8 cellular contexts compared by ENCODE assay signal in genomic region chr1:93878889-93879586, GRCh38. TPM values are rescaled to one million over a fixed set of nuclear protein-coding genes. Genes with fewer than 3 reads are reported as not detected.
A peak's percentile ranks its signal among the peaks of the same experiment; 100 is the strongest.
DNase-seq lines count a peak whose midpoint lies in the region; ATAC-seq and TF ChIP-seq lines count a peak whose summit lies in the region.

Gene DNTTIP2 (minus strand): TSS chr1:93879206. CDS start chr1:93879148, 58 bp downstream.

- H3K79me2 ChIP-seq in SU-DHL-6 (ENCODE audit: insufficient read depth, low read length), result peaks cover 31% of the 10 kb centered on the region

- peaks cover 10% of the 10 kb centered on the region; the same call in 1 of the 2 replicates for H3F3A ChIP-seq in SU-DHL-6 (ENCODE audit: insufficient read depth)

- H3K36me3 ChIP-seq in SU-DHL-6 (ENCODE audit: low read length) (peaks cover 15% of the 10 kb centered on the region), ovary (no peaks in the 10 kb centered on the region), thyroid gland (peaks cover 21 to 24% of the 10 kb centered on the region in 2 donors)

- H3K27me3 Mint-ChIP-seq in activated naive CD8-positive, alpha-beta T cell treated with anti-CD3 and anti-CD28 coated beads, Interleukin-2, amount 10 ng/mL, durations not matched to agents 7 days and 5 days, result no peaks in the 10 kb centered on the region

- H3K27ac ChIP-seq in SU-DHL-6 (ENCODE audit: low read depth, low read length) (peak within 1 kb of the TSS; percentile 55), ovary (peak within 1 kb of the TSS; percentile 83 to 89), thyroid gland (peak within 1 kb of the TSS; percentile 86 to 98 (median 95))

- no peaks in the 10 kb centered on the region for H3K9me3 ChIP-seq in SU-DHL-6 (ENCODE audit: insufficient read depth, low read length)
- no peaks in the 10 kb centered on the region for H3K9me3 ChIP-seq in ovary
- no peaks in the 10 kb centered on the region for H3K9me3 ChIP-seq in thyroid gland

- peak within 1 kb of the TSS; percentile 77 for H3K9ac ChIP-seq in SU-DHL-6 (ENCODE audit: low read length)

- TF ChIP-seq EP300 in ovary (IDR thresholded peaks at IDR 0.05), result no peak

- peak within 1 kb of the TSS; percentile 70 for H3K4me3 ChIP-seq in SU-DHL-6 (ENCODE audit: insufficient read depth, low read length, poor library complexity, severe bottlenecking)
- H3K4me3 ChIP-seq in ovary, result peak within 1 kb of the TSS; percentile 91
- H3K4me3 ChIP-seq in thyroid gland (replicated peaks in 1 of 3), result peak within 1 kb of the TSS; percentile 72 to 94 (median 74)

- no peaks in the 10 kb centered on the region for H3K9me2 ChIP-seq in SU-DHL-6 (replicated peaks; ENCODE audit: insufficient read depth, low read length)

- H3K27ac Mint-ChIP-seq in activated naive CD8-positive, alpha-beta T cell treated with anti-CD3 and anti-CD28 coated beads, Interleukin-2, amount 10 ng/mL, durations not matched to agents 7 days and 5 days, result peak within 1 kb of the TSS; percentile 97

- peaks cover 24% of the 10 kb centered on the region for H3K36me3 Mint-ChIP-seq in activated naive CD8-positive, alpha-beta T cell treated with anti-CD3 and anti-CD28 coated beads, Interleukin-2, amount 10 ng/mL, durations not matched to agents 7 days and 5 days

- peaks cover 24% of the 10 kb centered on the region for H3K4me1 Mint-ChIP-seq in activated naive CD8-positive, alpha-beta T cell treated with anti-CD3 and anti-CD28 coated beads, Interleukin-2, amount 10 ng/mL, durations not matched to agents 7 days and 5 days

- no peaks in the 10 kb centered on the region for H3K9me3 Mint-ChIP-seq in activated naive CD8-positive, alpha-beta T cell treated with anti-CD3 and anti-CD28 coated beads, Interleukin-2, amount 10 ng/mL, durations not matched to agents 7 days and 5 days

- H2AFZ ChIP-seq in SU-DHL-6 (ENCODE audit: low read depth, low read length, severe bottlenecking), result peak within 1 kb of the TSS; percentile 27

- DNase-seq in GM10266 (ENCODE audit: extremely low spot score) (peak; percentile 86), NCI-H1105 (lab: John Stamatoyannopoulos, UW) (peak; percentile 95), head of caudate nucleus (peak; percentile 87 to 97 (median 94)), ovary (peak; percentile 88 to 94 (median 90)), thyroid gland (peak; percentile 92 to 94)
- DNase-seq in activated naive CD8-positive, alpha-beta T cell treated with anti-CD3 and anti-CD28 coated beads, Interleukin-2, amount 10 ng/mL, durations not matched to agents 7 days and 5 days, result peak; percentile 87

- H3K4me3 Mint-ChIP-seq in activated naive CD8-positive, alpha-beta T cell treated with anti-CD3 and anti-CD28 coated beads, Interleukin-2, amount 10 ng/mL, durations not matched to agents 7 days and 5 days, result peak within 1 kb of the TSS; percentile 93

- peaks cover 14% of the 10 kb centered on the region; the same call in 1 of the 2 replicates for H4K20me1 ChIP-seq in SU-DHL-6 (ENCODE audit: low read depth, low read length)

- H3K27me3 ChIP-seq in SU-DHL-6 (ENCODE audit: low read length) (no peaks in the 10 kb centered on the region), ovary (no peaks in the 10 kb centered on the region), thyroid gland (no peaks in the 10 kb centered on the region)

- TF ChIP-seq CTCF in GM10266 (IDR thresholded peaks at IDR 0.05; ENCODE audit: control insufficient read depth, insufficient read depth, low read depth, missing control alignments) (no peak), SU-DHL-6 (IDR thresholded peaks at IDR 0.05; ENCODE audit: insufficient read depth, low read length, poor library complexity, severe bottlenecking) (no peak), ovary (IDR thresholded peaks at IDR 0.05) (peak in 1 of 3 donors; percentile 8), thyroid gland (IDR thresholded peaks at IDR 0.05) (no peak)

- 0% methylated on average over 48 to 50 of the region's 50 CpGs for WGBS in ovary, 3 donors
- WGBS in thyroid gland, 2 donors, result 1 to 2% methylated on average over 32 to 42 of the region's 50 CpGs

- ATAC-seq in HG02623 (IDR thresholded peaks at IDR 0.05; ENCODE audit: unreplicated experiment), result peak; percentile 96
- peak; percentile 94 for ATAC-seq in activated naive CD8-positive, alpha-beta T cell treated with anti-CD3 and anti-CD28 coated beads, Interleukin-2, amount 10 ng/mL, durations not matched to agents 7 days and 5 days (ENCODE audit: low read depth)

- H3K4me2 ChIP-seq in SU-DHL-6 (ENCODE audit: low read depth, low read length, poor library complexity, severe bottlenecking), result peak within 1 kb of the TSS; percentile 88

- TF ChIP-seq POLR2A in ovary (IDR thresholded peaks at IDR 0.05) (peak; percentile 89), thyroid gland (IDR thresholded peaks at IDR 0.05) (peak; percentile 7 to 94)

- H3K4me1 ChIP-seq in ovary (ENCODE audit: insufficient read depth) (no peaks in the 10 kb centered on the region), thyroid gland (peaks cover 9 to 11% of the 10 kb centered on the region in 2 donors)

- POLR2A ChIA-PET in activated naive CD8-positive, alpha-beta T cell treated with anti-CD3 and anti-CD28 coated beads, Interleukin-2, amount 10 ng/mL, durations not matched to agents 7 days and 5 days (lab: Charles Lee), result interaction anchor here (0.8 to 2.1 kb wide), 9 partner anchors 9 to 700 kb away, joined by 3 to 21 read pairs (median 4); partner anchors contain the start of genes DR1 and GCLM

- intact Hi-C loops in head of caudate nucleus (cut with DNase I) (no loop called here), ovary (cut with DNase I) (loop anchor here in 1 of 4 donors (2.0 kb wide), 1 partner anchor 30 kb away; the partner anchor contains the start of gene GCLM), thyroid gland (cut with DNase I) (no loop called here)

RNA-seq across cellular contexts. Expression of gene DNTTIP2, which starts in this region (rescaled TPM):
- 10 to 100 TPM; 55.1 to 61.3 TPM for total RNA-seq in activated naive CD8-positive, alpha-beta T cell treated with anti-CD3 and anti-CD28 coated beads, Interleukin-2, amount 10 ng/mL, durations not matched to agents 7 days and 5 days
- total RNA-seq in ovary (10 to 100 TPM; 17.8 to 60.0 (median 42.0) TPM), thyroid gland (10 to 100 TPM; 21.9 to 32.0 (median 27.2) TPM)
- polyA plus RNA-seq in ovary, result 10 to 100 TPM; 25.7 to 27.9 TPM

Comparison
In these comparisons a context has a peak if more than half of its experiments do, and no peak if none do; other contexts are left out.
1. Peak in every context shown above with its lines: DNase-seq, ATAC-seq, H3K4me3 ChIP-seq and H3K27ac ChIP-seq.